ENCODE assay signal across 8 cellular contexts in the genomic region with DNA sequence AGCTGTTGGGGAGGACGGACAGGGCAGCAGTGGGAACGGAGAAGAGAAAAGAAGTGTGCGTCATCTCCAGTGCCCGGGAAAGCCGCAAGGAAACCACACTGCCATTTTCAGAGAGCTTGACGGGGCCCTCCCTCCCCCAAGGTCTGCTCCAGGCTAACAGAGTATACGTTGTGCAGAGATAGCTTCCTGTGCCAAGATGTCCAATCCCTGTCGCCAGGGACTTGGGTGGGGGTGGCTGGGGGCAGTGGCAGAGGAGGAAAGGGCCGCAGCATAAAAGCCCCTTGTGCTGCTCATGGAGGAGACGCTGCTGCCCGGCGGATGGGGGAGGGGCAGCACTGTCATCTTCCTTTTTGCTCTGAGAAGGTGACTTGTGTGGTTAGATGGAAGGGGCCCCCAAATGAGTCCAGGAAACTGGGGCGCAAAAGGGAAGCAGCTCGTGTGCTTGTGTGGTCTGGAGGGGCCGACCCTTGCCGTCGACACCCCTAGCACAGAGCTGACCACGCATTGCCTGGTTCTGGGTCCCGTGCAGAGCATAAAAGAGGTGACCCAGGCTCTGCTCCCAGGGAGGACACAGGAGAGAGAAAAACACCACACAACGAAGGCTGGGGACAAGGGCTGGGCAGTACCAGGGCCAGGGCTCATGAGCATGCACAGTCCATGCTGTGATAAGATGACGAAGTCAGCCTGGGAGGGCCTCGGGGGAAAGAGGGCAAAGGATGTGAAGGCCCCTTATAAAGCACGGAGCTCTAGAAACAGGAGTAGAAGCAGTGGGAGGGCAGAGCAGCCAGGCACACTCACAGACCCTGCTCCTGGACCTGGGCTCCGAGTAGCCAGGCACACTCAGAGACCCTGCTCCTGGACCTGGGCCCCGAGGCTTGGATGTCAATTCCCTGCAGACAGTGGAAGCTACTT.
DNase-seq lines count a peak whose midpoint lies in the region; ATAC-seq, FAIRE-seq and TF ChIP-seq lines count a peak whose summit lies in the region.

No MANE protein-coding gene starts in this region.

- H4K20me1 ChIP-seq in H1 (replicated peaks in 1 of 2; ENCODE audit: control insufficient read depth in 1 of 2, insufficient read depth in 2 of 2, low read length in 2 of 2) = no peaks in the 10 kb centered on the region

- peak overlapping the region; percentile 11 for H3K14ac ChIP-seq in H1 (ENCODE audit: insufficient read length)

- no peak overlapping the region for H2AFZ ChIP-seq in H1 (ENCODE audit: low read length)

- no peak overlapping the region for H2AK5ac ChIP-seq in H1 (ENCODE audit: low read depth, low read length)

- peak overlapping the region; percentile 88 for H3K4ac ChIP-seq in H1 (replicated peaks; ENCODE audit: insufficient read length, low read depth, low read length)

- 0 out of 2 replicates have a peak overlapping the region, but pooled peaks have one; percentile 7 for H2BK5ac ChIP-seq in H1 (ENCODE audit: low read depth, low read length)

- TF ChIP-seq CTCF in H1 (IDR thresholded peaks at IDR 0.05; ENCODE audit: control extremely low read depth in 1 of 3, insufficient read depth in 1 of 3, low read depth in 1 of 3, low read length in 3 of 3) = no peak

- 76% methylated on average over 25 of the region's 25 CpGs; no CpG with 5 or more reads in 1 of the 2 experiments for WGBS in H1 (ENCODE audit: extremely low coverage in 1 of 2, insufficient coverage in 1 of 2, insufficient read length in 1 of 2, insufficient replicate concordance in 2 of 2, low coverage in 1 of 2, low lambda C conversion rate in 2 of 2, missing lambda C conversion rate in 1 of 2), 2 experiments

- H2BK12ac ChIP-seq in H1 (ENCODE audit: low read depth, low read length) = 0 out of 2 replicates have a peak overlapping the region, but pooled peaks have one; percentile 50

- no peak for TF ChIP-seq RAD21 in H1 (IDR thresholded peaks at IDR 0.05 in 1 of 2, conservative IDR thresholded peaks at IDR 0.05 in 1 of 2; ENCODE audit: low read depth in 2 of 2, low read length in 2 of 2)

- no peaks in the 10 kb centered on the region for H3K79me1 ChIP-seq in H1 (ENCODE audit: low read depth, low read length)

- no peak overlapping the region for H3K4me2 ChIP-seq in H1 (ENCODE audit: insufficient read depth in 1 of 2, low read depth in 2 of 2, low read length in 2 of 2)

- no peak overlapping the region for H2BK20ac ChIP-seq in H1 (ENCODE audit: low read length)

- H3K4me1 ChIP-seq in H1 (replicated peaks in 1 of 4; ENCODE audit: control insufficient read depth in 3 of 4, insufficient read depth in 4 of 4, low read length in 3 of 4) = peaks cover 0 to 11% (median 2%) of the 10 kb centered on the region in 4 experiments; a peak in 5 of 7 replicates

- H3K4me3 ChIP-seq in H1 (ENCODE audit: extremely low read depth in 1 of 4, insufficient read depth in 2 of 4, low read depth in 3 of 4, low read length in 4 of 4) = no peak overlapping the region

- peak overlapping the region; percentile 31 for H4K91ac ChIP-seq in H1 (replicated peaks; ENCODE audit: insufficient read length, low read length)

- H4K8ac ChIP-seq in H1 (ENCODE audit: extremely low read depth, insufficient read depth, low read length) = no peak overlapping the region; the same call in 1 of the 2 replicates

- H2BK15ac ChIP-seq in H1 (ENCODE audit: low read length) = 0 out of 2 replicates have a peak overlapping the region, but pooled peaks have one; percentile 83

- H3K9me3 ChIP-seq in H1 (ENCODE audit: insufficient read depth in 2 of 2, low read depth in 1 of 2, low read length in 1 of 2) = no peaks in the 10 kb centered on the region

- H3K18ac ChIP-seq in H1 (ENCODE audit: extremely low read depth, low read length) = peak overlapping the region; percentile 60; the same call in 1 of the 2 replicates

- peak; percentile 45 for ATAC-seq in HG02623 (IDR thresholded peaks at IDR 0.05; ENCODE audit: unreplicated experiment)
- no peak for ATAC-seq in HG02973 (IDR thresholded peaks at IDR 0.05; ENCODE audit: unreplicated experiment)
- no peak for ATAC-seq in HG03280 (IDR thresholded peaks at IDR 0.05; ENCODE audit: unreplicated experiment)

- no peak overlapping the region for H3K27ac ChIP-seq in H1 (ENCODE audit: low read depth, low read length)

- TF ChIP-seq EP300 in H1 (IDR thresholded peaks at IDR 0.05; ENCODE audit: borderline replicate concordance in 1 of 2, low read depth in 2 of 2, low read length in 2 of 2) = no peak

- no peak overlapping the region for H3K56ac ChIP-seq in H1 (replicated peaks; ENCODE audit: insufficient read length, low read depth, low read length)

- no peaks in the 10 kb centered on the region for H3K23me2 ChIP-seq in H1 (ENCODE audit: low read depth, low read length)

- H3K79me2 ChIP-seq in H1 (ENCODE audit: control insufficient read depth in 1 of 2, insufficient read depth in 2 of 2, low read length in 2 of 2) = no peaks in the 10 kb centered on the region

- POLR2A ChIA-PET in H1 (lab: Charles Lee; ENCODE audit: partially characterized antibody) = interaction anchor here (1.2 to 1.6 kb wide), 2 partner anchors 128 to 472 kb away, joined by 3 to 4 read pairs; no protein-coding TSS in a partner anchor

- no peaks in the 10 kb centered on the region for H3K36me3 ChIP-seq in H1 (ENCODE audit: control insufficient read depth in 2 of 4, insufficient read depth in 4 of 4, low read length in 3 of 4)

- peak; percentile 50 for DNase-seq in activated CD4-positive, CD25-positive, alpha-beta regulatory T cell treated with anti-CD3 and anti-CD28 coated beads, Interleukin-2, amount 50 U/mL, for 72 hours
- DNase-seq in H1 (ENCODE audit: low read depth in 1 of 2, low spot score in 2 of 2) = no peak
- DNase-seq in stimulated activated CD8-positive, alpha-beta memory T cell treated with anti-CD3 and anti-CD28 coated beads, Interleukin-4, amount 100 ng/mL, for 24 hours (ENCODE audit: low read depth) = peak; percentile 22
- DNase-seq in NCI-H1694 (lab: John Stamatoyannopoulos, UW) = no peak
- DNase-seq in GOT3 (lab: John Stamatoyannopoulos, UW) = no peak

- no peak for FAIRE-seq in H1 (lab: Jason Lieb, UNC)

- no peak overlapping the region for H4K5ac ChIP-seq in H1 (ENCODE audit: insufficient read length, low read depth, low read length)

- H3K9ac ChIP-seq in H1 (replicated peaks in 1 of 4; ENCODE audit: extremely low read depth in 1 of 4, low read depth in 3 of 4, low read length in 3 of 4) = no peak overlapping the region

- H3K23ac ChIP-seq in H1 (ENCODE audit: insufficient read length) = no peak overlapping the region

- CTCF ChIA-PET in H1 (lab: Charles Lee; ENCODE audit: partially characterized antibody) = interaction anchor here (0.6 to 7.2 kb wide), 14 partner anchors 8 to 470 kb away, joined by 3 to 71 read pairs (median 4); no protein-coding TSS in a partner anchor

- H3K27me3 ChIP-seq in H1 (replicated peaks in 1 of 4; ENCODE audit: control insufficient read depth in 3 of 4, extremely low read depth in 1 of 4, insufficient read depth in 3 of 4, low read length in 3 of 4) = no peaks in the 10 kb centered on the region

- no peak for TF ChIP-seq POLR2A in H1 (IDR thresholded peaks at IDR 0.05; ENCODE audit: control extremely low read depth in 1 of 2, low read depth in 2 of 2, low read length in 2 of 2)

- H2BK120ac ChIP-seq in H1 (replicated peaks; ENCODE audit: low read depth, low read length) = no peak overlapping the region

TF ChIP-seq in H1, 55 proteins besides CTCF, POLR2A, EP300 and RAD21:
- TF ChIP-seq RBBP5 (IDR thresholded peaks at IDR 0.05; ENCODE audit: borderline replicate concordance, low read depth, low read length) (no peak), RNF2 (IDR thresholded peaks at IDR 0.05; ENCODE audit: borderline replicate concordance, low read depth, low read length, missing control alignments, poor library complexity, severe bottlenecking) (no peak), BRCA1 (IDR thresholded peaks at IDR 0.05; ENCODE audit: low read depth, low read length) (no peak), SP1 (IDR thresholded peaks at IDR 0.05; ENCODE audit: low read depth, low read length) (no peak), EZH2 (IDR thresholded peaks at IDR 0.05; ENCODE audit: low read depth, low read length, severe bottlenecking) (no peak), EGR1 (IDR thresholded peaks at IDR 0.05; ENCODE audit: borderline replicate concordance, low read depth, low read length) (no peak), SP4 (IDR thresholded peaks at IDR 0.05; ENCODE audit: low read length) (no peak), HDAC2 (IDR thresholded peaks at IDR 0.05; ENCODE audit: borderline replicate concordance in 1 of 2, low read depth in 2 of 2, low read length in 2 of 2) (no peak), CREB1 (IDR thresholded peaks at IDR 0.05) (no peak), KDM1A (IDR thresholded peaks at IDR 0.05; ENCODE audit: borderline replicate concordance, low read length) (no peak), POU5F1 (IDR thresholded peaks at IDR 0.05; ENCODE audit: low read depth, low read length) (no peak), BCL11A (IDR thresholded peaks at IDR 0.05; ENCODE audit: low read depth in 2 of 2, low read length in 2 of 2) (no peak), KDM4A (IDR thresholded peaks at IDR 0.05; ENCODE audit: low read depth, low read length, severe bottlenecking) (no peak), TEAD4 (IDR thresholded peaks at IDR 0.05; ENCODE audit: low read depth, low read length) (no peak), BACH1 (IDR thresholded peaks at IDR 0.05; ENCODE audit: low read length) (no peak), SIX5 (IDR thresholded peaks at IDR 0.05; ENCODE audit: low read depth, low read length) (no peak)
- TF ChIP-seq, protein P1, sequence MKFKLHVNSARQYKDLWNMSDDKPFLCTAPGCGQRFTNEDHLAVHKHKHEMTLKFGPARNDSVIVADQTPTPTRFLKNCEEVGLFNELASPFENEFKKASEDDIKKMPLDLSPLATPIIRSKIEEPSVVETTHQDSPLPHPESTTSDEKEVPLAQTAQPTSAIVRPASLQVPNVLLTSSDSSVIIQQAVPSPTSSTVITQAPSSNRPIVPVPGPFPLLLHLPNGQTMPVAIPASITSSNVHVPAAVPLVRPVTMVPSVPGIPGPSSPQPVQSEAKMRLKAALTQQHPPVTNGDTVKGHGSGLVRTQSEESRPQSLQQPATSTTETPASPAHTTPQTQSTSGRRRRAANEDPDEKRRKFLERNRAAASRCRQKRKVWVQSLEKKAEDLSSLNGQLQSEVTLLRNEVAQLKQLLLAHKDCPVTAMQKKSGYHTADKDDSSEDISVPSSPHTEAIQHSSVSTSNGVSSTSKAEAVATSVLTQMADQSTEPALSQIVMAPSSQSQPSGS (IDR thresholded peaks at IDR 0.05; ENCODE audit: low read length) = no peak

Comparison
In these comparisons a context has a peak if more than half of its experiments do, and no peak if none do; other contexts are left out.
1. DNase-seq: peak in activated CD4-positive, CD25-positive, alpha-beta regulatory T cell treated with anti-CD3 and anti-CD28 coated beads, Interleukin-2, amount 50 U/mL, for 72 hours (single experiment) and stimulated activated CD8-positive, alpha-beta memory T cell treated with anti-CD3 and anti-CD28 coated beads, Interleukin-4, amount 100 ng/mL, for 24 hours (single experiment); none in H1 (0 of 2), NCI-H1694 (single experiment) and GOT3 (single experiment).